ENCODE assay signal across 32 cellular contexts in the genomic region with DNA sequence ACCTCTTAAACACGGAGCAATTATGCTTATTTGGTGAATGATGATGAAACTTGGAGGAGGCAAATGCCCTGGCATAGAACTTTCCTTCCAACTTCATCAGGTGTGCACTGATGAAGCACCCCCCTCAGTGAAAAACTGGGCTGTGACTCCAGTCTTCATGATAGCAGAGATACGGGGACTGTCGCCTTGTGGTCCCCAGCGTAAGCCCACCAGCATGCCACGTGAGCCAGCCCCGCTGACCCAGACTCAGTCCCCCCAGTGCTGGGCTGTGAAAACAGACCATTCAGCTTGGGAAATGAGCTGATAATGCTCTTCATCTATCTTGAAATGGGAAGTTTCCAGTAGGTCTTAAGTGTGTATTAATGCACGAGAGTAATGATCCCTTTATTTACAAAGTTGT.
"Had no signal": no experiment of that assay in that cellular context is flagged by ENCODE, and none has a peak within 500 bp of the region (broad histone marks: within the 10 kb centered on the region; RNA-seq: fewer than 3 reads in every experiment).

No MANE protein-coding gene starts in this region.

- H3K9me3 ChIP-seq: MG63 had no signal

- H3K27me3 ChIP-seq: MG63 had no signal

- H3K4me3 ChIP-seq: MG63 had no signal

- H3K27ac ChIP-seq: KMS-11 had no signal

- H3K4me2 ChIP-seq: KMS-11 had no signal

- DNase-seq: Karpas-422, Kasumi-1, KG1, MG63, MM.1S, MV-4-11, NCI-H1048, NCI-H1092, NCI-H1092 treated with DMSO at 0.1 percent for 48 hours, NCI-H1105, NCI-H1105 treated with DMSO at 0.1 percent for 48 hours, NCI-H1417 treated with DMSO at 0.1 percent for 48 hours, NCI-H1436, NCI-H1436 treated with DMSO at 0.1 percent for 48 hours, NCI-H146, NCI-H1694, NCI-H1694 treated with DMSO at 0.1 percent for 48 hours, NCI-H187, NCI-H187 treated with DMSO at 0.1 percent for 48 hours, NCI-H1930, NCI-H2029, NCI-H2029 treated with DMSO at 0.1 percent for 48 hours, NCI-H2081, NCI-H2081 treated with DMSO at 0.1 percent for 48 hours, NCI-H2107, NCI-H2171 treated with DMSO at 0.1 percent for 48 hours, NCI-H226, NCI-H345, NCI-H446, NCI-H446 treated with DMSO at 0.1 percent for 48 hours, NCI-H510A had no signal

- H3K36me3 ChIP-seq: MG63 had no signal
